Comparison of ENCODE assay signal across 9 cellular contexts in genomic region chr22:29635734-29636357, GRCh38. TPM values are rescaled to one million over a fixed set of nuclear protein-coding genes. Genes with fewer than 3 reads are reported as not detected.
DNase-seq lines count a peak whose midpoint lies in the region; ATAC-seq, FAIRE-seq and TF ChIP-seq lines count a peak whose summit lies in the region.
"Had no signal": no experiment of that assay in that cellular context is flagged by ENCODE, and none has a peak within 500 bp of the region (broad histone marks: within the 10 kb centered on the region; RNA-seq: fewer than 3 reads in every experiment).

No MANE protein-coding gene starts in this region.

- peak in 1 of 2 donors; percentile 59 for ATAC-seq in upper lobe of left lung (ENCODE audit: low FRiP score in 2 of 2)

- CTCF ChIA-PET in AG04449 (lab: Yijun Ruan, JAX): interaction anchor here (0.6 to 6.8 kb wide), 45 partner anchors 10 to 1828 kb away, joined by 3 to 70 read pairs (median 4); no protein-coding TSS in a partner anchor

- peaks cover 14% of the 10 kb centered on the region for H3K36me3 ChIP-seq in astrocyte (ENCODE audit: insufficient read depth, low read length)
- H3K36me3 ChIP-seq in upper lobe of left lung: peaks cover 2 to 24% (median 12%) of the 10 kb centered on the region in 4 donors

- H3K9ac ChIP-seq in astrocyte (ENCODE audit: low read length): no peak overlapping the region

- H3K9me3 Mint-ChIP-seq in astrocyte (ENCODE audit: unreplicated experiment) (no peaks in the 10 kb centered on the region), immature natural killer cell (no peaks in the 10 kb centered on the region)
- H3K9me3 Mint-ChIP-seq: dendritic cell treated with granulocyte-macrophage colony-stimulating factor and Interleukin-4, amounts not matched to agents 40 ng/mL and 50 ng/mL, for 4 days had no signal

- H3K36me3 Mint-ChIP-seq in astrocyte (ENCODE audit: low read depth, unreplicated experiment): peaks cover 12% of the 10 kb centered on the region
- H3K36me3 Mint-ChIP-seq in immature natural killer cell: peaks cover 4 to 15% (median 11%) of the 10 kb centered on the region in 3 donors

- H3K27me3 Mint-ChIP-seq in astrocyte (ENCODE audit: low read depth, unreplicated experiment): no peaks in the 10 kb centered on the region
- no peaks in the 10 kb centered on the region for H3K27me3 Mint-ChIP-seq in immature natural killer cell (ENCODE audit: low read depth in 3 of 3)
- H3K27me3 Mint-ChIP-seq: dendritic cell treated with granulocyte-macrophage colony-stimulating factor and Interleukin-4, amounts not matched to agents 40 ng/mL and 50 ng/mL, for 4 days had no signal

- no peak for TF ChIP-seq POLR2A in upper lobe of left lung (IDR thresholded peaks at IDR 0.05)

- no peak for FAIRE-seq in astrocyte (lab: Jason Lieb, UNC)

- H3K4me2 ChIP-seq in astrocyte (ENCODE audit: low read length): no peak overlapping the region

- TF ChIP-seq EP300 in upper lobe of left lung (IDR thresholded peaks at IDR 0.05): no peak

- POLR2A ChIA-PET in AG04449 (lab: Yijun Ruan, JAX): no interaction called here

- no peaks in the 10 kb centered on the region for H4K20me1 ChIP-seq in astrocyte (ENCODE audit: insufficient read depth, low read length)

- H3K4me1 ChIP-seq in astrocyte (ENCODE audit: insufficient read depth, low read length) (peaks cover 40% of the 10 kb centered on the region), upper lobe of left lung (peaks cover 0 to 6% (median 3%) of the 10 kb centered on the region in 4 donors)

- H3K27ac Mint-ChIP-seq in astrocyte (ENCODE audit: unreplicated experiment) (no peak overlapping the region), immature natural killer cell (peak overlapping the region in 1 of 6 donors; percentile 49)
- H3K27ac Mint-ChIP-seq: dendritic cell treated with granulocyte-macrophage colony-stimulating factor and Interleukin-4, amounts not matched to agents 40 ng/mL and 50 ng/mL, for 4 days had no signal

- H2AFZ ChIP-seq in astrocyte (ENCODE audit: low read depth, low read length): no peak overlapping the region

- peaks cover 85% of the 10 kb centered on the region for H3K79me2 ChIP-seq in astrocyte (ENCODE audit: insufficient read depth, low read length)

- H3K27ac ChIP-seq in astrocyte (ENCODE audit: low read depth, low read length) (no peak overlapping the region), upper lobe of left lung (no peak overlapping the region)

- peak; percentile 66 for TF ChIP-seq CTCF in AG04449 (IDR thresholded peaks at IDR 0.05; ENCODE audit: insufficient read depth, low read length, missing control alignments)
- TF ChIP-seq CTCF in GM12864 (IDR thresholded peaks at IDR 0.05; ENCODE audit: low read depth, low read length, missing control alignments): peak; percentile 80
- TF ChIP-seq CTCF in astrocyte (IDR thresholded peaks at IDR 0.05; ENCODE audit: insufficient read depth, low read depth, low read length): peak; percentile 76
- peak in 5 of 6 experiments; percentile 18 to 51 (median 41) for TF ChIP-seq CTCF in upper lobe of left lung (IDR thresholded peaks at IDR 0.05)

- no peaks in the 10 kb centered on the region for H3K9me3 ChIP-seq in astrocyte (ENCODE audit: insufficient read depth, low read depth, low read length)
- no peaks in the 10 kb centered on the region for H3K9me3 ChIP-seq in upper lobe of left lung

- H3K4me1 Mint-ChIP-seq in astrocyte (ENCODE audit: low read depth, unreplicated experiment) (peaks cover 11% of the 10 kb centered on the region), immature natural killer cell (peaks cover 36 to 49% of the 10 kb centered on the region in 2 donors)

- no peak overlapping the region for H3K4me3 Mint-ChIP-seq in astrocyte (ENCODE audit: unreplicated experiment)
- no peak overlapping the region for H3K4me3 Mint-ChIP-seq in immature natural killer cell
- H3K4me3 Mint-ChIP-seq: dendritic cell treated with granulocyte-macrophage colony-stimulating factor and Interleukin-4, amounts not matched to agents 40 ng/mL and 50 ng/mL, for 4 days had no signal

- H3K27me3 ChIP-seq in astrocyte (ENCODE audit: insufficient read depth, low read length) (no peaks in the 10 kb centered on the region), upper lobe of left lung (no peaks in the 10 kb centered on the region)

- 45 to 47% methylated on average over 3 of the region's 3 CpGs for WGBS in upper lobe of left lung, 2 donors

- H3K4me3 ChIP-seq in AG04449 (ENCODE audit: low read depth, low read length) (no peak overlapping the region), GM12864 (ENCODE audit: low read depth, low read length) (no peak overlapping the region), astrocyte (ENCODE audit: insufficient read depth, low read depth, low read length) (no peak overlapping the region), upper lobe of left lung (no peak overlapping the region)

- DNase-seq in AG04449 (ENCODE audit: low read depth, low spot score) (no peak), GM12864 (ENCODE audit: low read depth) (no peak), NCI-H2227 treated with DMSO at 0.1 percent for 48 hours (lab: John Stamatoyannopoulos, UW) (peak; percentile 59), astrocyte (ENCODE audit: low read depth) (peak; percentile 56), immature natural killer cell (peak; percentile 8 to 21 (median 21)), upper lobe of left lung (no peak), 8988T (no peak), NCI-H128 (lab: John Stamatoyannopoulos, UW; ENCODE audit: unreplicated experiment) (no peak)

RNA-seq across cellular contexts. Expression of gene NF2, which starts 32.4 kb away (rescaled TPM):
- total RNA-seq in astrocyte (84.8 and 93.4 TPM in 2 replicates), upper lobe of left lung (10 to 100 TPM; 31.2 to 43.8 (median 41.3) TPM)
- 10 to 100 TPM; 12.9 to 34.1 (median 15.6) TPM for polyA plus RNA-seq in immature natural killer cell

RNA-seq across cellular contexts. Expression of gene NIPSNAP1, which starts 54.9 kb away (rescaled TPM):
- total RNA-seq in astrocyte (84.7 and 85.4 TPM in 2 replicates), upper lobe of left lung (10 to 100 TPM; 16.8 to 32.8 (median 21.8) TPM)
- 10 to 100 TPM; 44.5 to 60.5 (median 47.6) TPM for polyA plus RNA-seq in immature natural killer cell

Comparison
In these comparisons a context has a peak if more than half of its experiments do, and no peak if none do; other contexts are left out.
1. DNase-seq: peak in NCI-H2227 treated with DMSO at 0.1 percent for 48 hours (single experiment), astrocyte (single experiment) and immature natural killer cell (3 of 3); none in AG04449 (single experiment), GM12864 (single experiment), upper lobe of left lung (0 of 2), 8988T (single experiment) and NCI-H128 (single experiment).
2. Peak in every context shown above with its lines, with median percentiles within 50 percentile points of each other: CTCF ChIP-seq.